ENCODE assay signal across 14 cellular contexts in genomic region chr1:9384751-9385245, GRCh38.
DNase-seq lines count a peak whose midpoint lies in the region; ATAC-seq and TF ChIP-seq lines count a peak whose summit lies in the region.
"Had no signal": no experiment of that assay in that cellular context is flagged by ENCODE, and none has a peak within 500 bp of the region (broad histone marks: within the 10 kb centered on the region; RNA-seq: fewer than 3 reads in every experiment).

No MANE protein-coding gene starts in this region.

- CTCF ChIA-PET in Panc1 (lab: Charles Lee), result interaction anchor here (0.8 kb wide), 1 partner anchor 95 kb away, joined by 6 read pairs; no protein-coding TSS in a partner anchor

- BruUV-seq in Panc1 (replicated peaks; lab: Mats Ljungman, UMichigan), result no TSS peak

- POLR2A ChIA-PET in Panc1 (lab: Charles Lee), result no interaction called here

- TF ChIP-seq CTCF in Panc1 (IDR thresholded peaks at IDR 0.05), result no peak
- TF ChIP-seq CTCF in fibroblast of villous mesenchyme (IDR thresholded peaks at IDR 0.05; ENCODE audit: insufficient read depth, low read depth, low read length), result no peak

- H3K36me3 ChIP-seq in Panc1 (ENCODE audit: control insufficient read depth, insufficient read depth, low read length) (no peaks in the 10 kb centered on the region), mesodermal cell (ENCODE audit: control insufficient read depth, insufficient read depth, low read length) (no peaks in the 10 kb centered on the region), stomach smooth muscle (ENCODE audit: control insufficient read depth in 2 of 2, insufficient read depth in 2 of 2, low read length in 2 of 2) (no peaks in the 10 kb centered on the region)

- in situ Hi-C loops in Panc1 (cut with HindIII; ENCODE audit: low pct_unique_long_range_greater_than_20kb, low sequenced_read_pairs), result no loop called here

- intact Hi-C loops in Panc1 (cut with micrococcal nuclease; ENCODE audit: unreplicated experiment), result no loop called here

- peaks cover 33% of the 10 kb centered on the region for H3K4me1 ChIP-seq in Panc1 (ENCODE audit: control insufficient read depth, insufficient read depth, low read length)
- peaks cover 18% of the 10 kb centered on the region for H3K4me1 ChIP-seq in mesodermal cell (ENCODE audit: control insufficient read depth, insufficient read depth, low read length, poor library complexity, severe bottlenecking)
- H3K4me1 ChIP-seq in stomach smooth muscle (ENCODE audit: control insufficient read depth, insufficient read depth, low read length), result peaks cover 33% of the 10 kb centered on the region

- H3K9ac ChIP-seq in stomach smooth muscle (ENCODE audit: low read length in 2 of 2), result no peak overlapping the region

- DNase-seq in Panc1 (ENCODE audit: low read depth, low spot score) (no peak), fibroblast of villous mesenchyme (ENCODE audit: low read depth) (peak; percentile 95), SKM-1 (lab: John Stamatoyannopoulos, UW; ENCODE audit: unreplicated experiment) (no peak)
- no peak for DNase-seq in stimulated activated CD4-positive, alpha-beta T cell treated with anti-CD3 and anti-CD28 coated beads, Interleukin-2, amount 100 ng/mL, for 48 hours
- DNase-seq in stimulated activated CD4-positive, alpha-beta T cell treated with anti-CD3 and anti-CD28 coated beads, Interleukin-4, amount 100 ng/mL, for 24 hours, result no peak
- DNase-seq: activated T-cell treated with anti-CD3 and anti-CD28 coated beads, Interleukin-2, amount 50 U/mL, for 48 hours; IMR-90; NCI-H2081; PC-3 had no signal

- no peak overlapping the region for H3K4me3 ChIP-seq in Panc1 (ENCODE audit: low read depth in 2 of 2, low read length in 2 of 2)
- no peak overlapping the region for H3K4me3 ChIP-seq in fibroblast of villous mesenchyme (ENCODE audit: low read depth, low read length)
- H3K4me3 ChIP-seq in mesodermal cell (ENCODE audit: extremely low read depth, insufficient read depth, low read length, poor library complexity, severe bottlenecking), result no peak overlapping the region
- peak overlapping the region in 1 of 2 donors; percentile 22 for H3K4me3 ChIP-seq in stomach smooth muscle (ENCODE audit: low read length in 2 of 2)

- H3K9me3 ChIP-seq in Panc1 (ENCODE audit: control insufficient read depth, insufficient read depth, low read depth, low read length) (no peaks in the 10 kb centered on the region), mesodermal cell (ENCODE audit: control insufficient read depth, low read length) (no peaks in the 10 kb centered on the region), stomach smooth muscle (ENCODE audit: control insufficient read depth in 2 of 2, low read length in 2 of 2) (no peaks in the 10 kb centered on the region)

- WGBS in mesodermal cell (ENCODE audit: insufficient coverage in 2 of 2), 2 experiments, result 91 to 93% methylated on average over 12 to 18 of the region's 18 CpGs

- H3K27ac ChIP-seq in Panc1 (ENCODE audit: low read length), result peak overlapping the region; percentile 53
- peak overlapping the region; percentile 41 for H3K27ac ChIP-seq in mesodermal cell (ENCODE audit: low read depth, low read length, severe bottlenecking)
- H3K27ac ChIP-seq in stomach smooth muscle (ENCODE audit: low read length), result peak overlapping the region; percentile 55

- H3K27me3 ChIP-seq in Panc1 (ENCODE audit: control insufficient read depth, insufficient read depth, low read length), result no peaks in the 10 kb centered on the region
- H3K27me3 ChIP-seq in stomach smooth muscle (ENCODE audit: control insufficient read depth in 1 of 2, insufficient read depth in 2 of 2, low read length in 2 of 2), result no peaks in the 10 kb centered on the region

- peak; percentile 10; the same call in 1 of the 2 replicates for ATAC-seq in Panc1
- no peak for ATAC-seq in GM18502 (IDR thresholded peaks at IDR 0.05; ENCODE audit: poor library complexity, unreplicated experiment)
- ATAC-seq: natural killer cell treated with Interleukin-12 subunit alpha and Interleukin-12 subunit beta and Interleukin-15 and Interleukin-18, amount 100 ng/mL, for 72 hours; PC-3; WTC11 had no signal
